Comparison of ENCODE assay signal across 25 cellular contexts in the genomic region with DNA sequence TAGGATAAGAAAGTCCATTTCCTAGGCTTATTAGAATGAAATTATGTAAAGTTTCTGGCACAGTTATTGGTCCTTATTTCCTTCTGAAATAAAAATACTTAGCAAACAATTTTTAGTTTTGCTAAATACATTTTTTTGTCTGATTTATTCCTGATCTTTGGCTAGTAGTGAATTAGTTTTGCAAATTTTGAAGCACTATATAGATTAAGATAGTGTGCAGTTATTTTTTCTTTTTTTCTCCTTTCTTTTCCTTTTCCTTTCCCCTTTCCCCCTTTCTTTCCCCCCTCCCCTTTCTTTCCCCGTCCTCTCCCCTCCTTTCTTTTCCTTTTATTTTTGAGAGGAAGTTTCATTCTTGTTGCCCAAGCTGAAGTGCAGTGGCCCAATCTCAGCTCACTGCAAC.
"Had no signal": no experiment of that assay in that cellular context is flagged by ENCODE, and none has a peak within 500 bp of the region (broad histone marks: within the 10 kb centered on the region; RNA-seq: fewer than 3 reads in every experiment).

No MANE protein-coding gene starts in this region.

- H3K36me3 ChIP-seq: uterus had no signal

- H3K4me1 ChIP-seq: parathyroid adenoma, uterus had no signal

- H3K9me3 ChIP-seq: left lung, mucosa of descending colon, psoas muscle, tibial nerve, uterus had no signal

- H3K9me3 Mint-ChIP-seq: immature natural killer cell; memory B cell; naive thymus-derived CD4-positive, alpha-beta T cell; natural killer cell treated with Interleukin-12 subunit alpha and Interleukin-12 subunit beta and Interleukin-15 and Interleukin-18, amount 100 ng/mL, for 72 hours; stimulated activated naive CD8-positive, alpha-beta T cell treated with anti-CD3 and anti-CD28 coated beads, Interleukin-15, amount 100 ng/mL, for 72 hours; type B pancreatic cell had no signal

- H3K27me3 Mint-ChIP-seq: memory B cell; naive thymus-derived CD4-positive, alpha-beta T cell; natural killer cell treated with Interleukin-12 subunit alpha and Interleukin-12 subunit beta and Interleukin-15 and Interleukin-18, amount 100 ng/mL, for 72 hours; stimulated activated naive CD8-positive, alpha-beta T cell treated with anti-CD3 and anti-CD28 coated beads, Interleukin-15, amount 100 ng/mL, for 72 hours; type B pancreatic cell had no signal

- H3K36me3 Mint-ChIP-seq: natural killer cell treated with Interleukin-12 subunit alpha and Interleukin-12 subunit beta and Interleukin-15 and Interleukin-18, amount 100 ng/mL, for 72 hours had no signal

- H3K4me3 Mint-ChIP-seq: memory B cell; naive thymus-derived CD4-positive, alpha-beta T cell; natural killer cell treated with Interleukin-12 subunit alpha and Interleukin-12 subunit beta and Interleukin-15 and Interleukin-18, amount 100 ng/mL, for 72 hours; stimulated activated naive CD8-positive, alpha-beta T cell treated with anti-CD3 and anti-CD28 coated beads, Interleukin-15, amount 100 ng/mL, for 72 hours; type B pancreatic cell had no signal

- H3K27ac ChIP-seq: parathyroid adenoma, psoas muscle, tibial nerve had no signal

- DNase-seq: hypothalamus; immature natural killer cell; kidney; left colon; left lung; midbrain; mucosa of descending colon; naive thymus-derived CD4-positive, alpha-beta T cell; nucleus accumbens; psoas muscle; stimulated activated CD4-positive, alpha-beta T cell treated with anti-CD3 and anti-CD28 coated beads, Interleukin-12 subunit alpha, Interleukin-12 subunit beta, amount 100 ng/mL, for 4 hours; stimulated activated CD4-positive, alpha-beta T cell treated with anti-CD3 and anti-CD28 coated beads, Interleukin-15, amount 100 ng/mL, for 24 hours; stimulated activated CD4-positive, alpha-beta T cell treated with anti-CD3 and anti-CD28 coated beads, Interleukin-2, amount 100 ng/mL, for 24 hours; stimulated activated CD4-positive, alpha-beta T cell treated with anti-CD3 and anti-CD28 coated beads, Interleukin-4, amount 100 ng/mL, for 1 hour; stimulated activated naive CD4-positive, alpha-beta T cell treated with Interleukin-2 at 50 U/mL for 16 hours; stimulated activated naive CD8-positive, alpha-beta T cell treated with anti-CD3 and anti-CD28 coated beads, Interleukin-15, amount 100 ng/mL, for 72 hours; substantia nigra; uterus had no signal

- ATAC-seq: left colon; left lung; mucosa of descending colon; naive thymus-derived CD4-positive, alpha-beta T cell; natural killer cell treated with Interleukin-12 subunit alpha and Interleukin-12 subunit beta and Interleukin-15 and Interleukin-18, amount 100 ng/mL, for 72 hours; psoas muscle; sciatic nerve; stimulated activated naive CD8-positive, alpha-beta T cell treated with anti-CD3 and anti-CD28 coated beads, Interleukin-15, amount 100 ng/mL, for 72 hours had no signal

- H3K27me3 ChIP-seq: left lung, tibial nerve, uterus had no signal

- H3K4me3 ChIP-seq: left lung, mucosa of descending colon, psoas muscle, skin epidermis, tibial nerve, uterus had no signal

- H3K27ac Mint-ChIP-seq: immature natural killer cell; memory B cell; natural killer cell treated with Interleukin-12 subunit alpha and Interleukin-12 subunit beta and Interleukin-15 and Interleukin-18, amount 100 ng/mL, for 72 hours; stimulated activated naive CD8-positive, alpha-beta T cell treated with anti-CD3 and anti-CD28 coated beads, Interleukin-15, amount 100 ng/mL, for 72 hours; type B pancreatic cell had no signal

- H2AFZ ChIP-seq: parathyroid adenoma had no signal
